ENCODE assay signal across 1 cellular context in genomic region chr11:19891050-19891449, GRCh38.
TF ChIP-seq lines count a peak whose summit lies in the region.

No MANE protein-coding gene starts in this region.

TF ChIP-seq in IMR-90, 13 proteins besides CTCF, POLR2A, EP300 and RAD21 (continued from another document):
- no peak for TF ChIP-seq MAZ (IDR thresholded peaks at IDR 0.05; ENCODE audit: borderline replicate concordance, low read depth, low read length)
- no peak for TF ChIP-seq SMC3 (IDR thresholded peaks at IDR 0.05; ENCODE audit: low read depth, low read length)
- no peak for TF ChIP-seq CEBPB (IDR thresholded peaks at IDR 0.05; ENCODE audit: low read depth, low read length)
- TF ChIP-seq NFE2L2 (IDR thresholded peaks at IDR 0.05; ENCODE audit: low read depth, low read length), result no peak
- TF ChIP-seq ELK1 (IDR thresholded peaks at IDR 0.05; ENCODE audit: borderline replicate concordance, low read depth, low read length), result no peak
